20 cellular contexts compared by ENCODE assay signal in the genomic region with DNA sequence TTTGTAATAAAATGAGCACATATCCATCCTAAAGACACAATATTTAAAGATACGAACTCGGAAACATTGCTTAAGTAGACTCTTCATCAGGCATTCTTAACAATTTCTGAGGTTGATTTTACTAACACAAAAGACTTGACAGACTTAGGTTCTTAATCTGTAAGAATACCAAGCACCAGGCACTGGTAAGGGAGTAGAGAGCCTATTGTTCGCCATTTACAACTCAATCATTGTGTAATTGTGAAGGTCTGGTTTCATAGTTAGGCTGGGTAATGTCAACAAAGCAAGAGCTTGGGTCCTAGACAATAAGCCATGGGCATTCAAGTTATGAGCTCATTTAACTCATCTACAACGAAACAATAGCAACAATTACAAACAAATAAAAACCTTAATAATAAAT.
"Had no signal": no experiment of that assay in that cellular context is flagged by ENCODE, and none has a peak within 500 bp of the region (broad histone marks: within the 10 kb centered on the region; RNA-seq: fewer than 3 reads in every experiment).

No MANE protein-coding gene starts in this region.

- H3K27ac Mint-ChIP-seq: activated naive CD8-positive, alpha-beta T cell treated with anti-CD3 and anti-CD28 coated beads for 36 hours; activated T-helper 17 cell treated with anti-CD3 and anti-CD28 coated beads, Interleukin-2, amount 50 U/mL, for 72 hours; naive B cell; stimulated activated naive B cell treated with anti-CD40 and anti-IgM and Interleukin-4, amounts not matched to agents 10 μg/mL and 1 μg/mL and 100 μg/mL, for 72 hours; T-cell had no signal

- H3K4me1 ChIP-seq: heart right ventricle, left lung, upper lobe of left lung had no signal

- H3K27me3 ChIP-seq: heart right ventricle, left lung, upper lobe of left lung had no signal

- H3K4me1 Mint-ChIP-seq: activated naive CD8-positive, alpha-beta T cell treated with anti-CD3 and anti-CD28 coated beads for 36 hours; activated T-helper 17 cell treated with anti-CD3 and anti-CD28 coated beads, Interleukin-2, amount 50 U/mL, for 72 hours; naive B cell; stimulated activated naive B cell treated with anti-CD40 and anti-IgM and Interleukin-4, amounts not matched to agents 10 μg/mL and 1 μg/mL and 100 μg/mL, for 72 hours; T-cell had no signal

- H3K36me3 ChIP-seq: heart right ventricle, left lung, upper lobe of left lung, WERI-Rb-1 had no signal

- ATAC-seq: activated T-helper 17 cell treated with anti-CD3 and anti-CD28 coated beads, Interleukin-2, amount 50 U/mL, for 72 hours; heart right ventricle; left lung; SK-N-SH treated with all-trans-retinoic acid at 6 μM for 48 hours; stimulated activated naive B cell treated with anti-CD40 and anti-IgM and Interleukin-4, amounts not matched to agents 10 μg/mL and 1 μg/mL and 100 μg/mL, for 72 hours; T-cell had no signal

- H3K36me3 Mint-ChIP-seq: activated naive CD8-positive, alpha-beta T cell treated with anti-CD3 and anti-CD28 coated beads for 36 hours; naive B cell; stimulated activated naive B cell treated with anti-CD40 and anti-IgM and Interleukin-4, amounts not matched to agents 10 μg/mL and 1 μg/mL and 100 μg/mL, for 72 hours; T-cell had no signal

- DNase-seq: activated CD4-positive, alpha-beta T cell treated with anti-CD3 and anti-CD28 coated beads for 1 hour; activated naive CD8-positive, alpha-beta T cell treated with anti-CD3 and anti-CD28 coated beads for 36 hours; activated T-cell treated with anti-CD3 and anti-CD28 coated beads, Interleukin-2, amount 50 U/mL, for 1 hour; cortex of kidney; heart right ventricle; kidney; left lung; mammary epithelial cell; naive B cell; occipital lobe; posterior cingulate gyrus; retina; stimulated activated CD4-positive, alpha-beta T cell treated with anti-CD3 and anti-CD28 coated beads, Interleukin-2, amount 100 ng/mL, for 48 hours; stimulated activated CD8-positive, alpha-beta memory T cell treated with anti-CD3 and anti-CD28 coated beads, Interleukin-4, amount 100 ng/mL, for 48 hours; stimulated activated naive B cell treated with anti-CD40 and anti-IgM and Interleukin-4, amounts not matched to agents 10 μg/mL and 1 μg/mL and 100 μg/mL, for 72 hours; T-cell; upper lobe of left lung; WERI-Rb-1 had no signal

- H3K4me3 ChIP-seq: heart right ventricle, left lung, upper lobe of left lung had no signal

- H3K4me3 Mint-ChIP-seq: activated naive CD8-positive, alpha-beta T cell treated with anti-CD3 and anti-CD28 coated beads for 36 hours; activated T-helper 17 cell treated with anti-CD3 and anti-CD28 coated beads, Interleukin-2, amount 50 U/mL, for 72 hours; naive B cell; stimulated activated naive B cell treated with anti-CD40 and anti-IgM and Interleukin-4, amounts not matched to agents 10 μg/mL and 1 μg/mL and 100 μg/mL, for 72 hours; T-cell had no signal

- H3K27ac ChIP-seq: heart right ventricle, left lung, upper lobe of left lung, WERI-Rb-1 had no signal

- H3K9me3 ChIP-seq: left lung, upper lobe of left lung had no signal

- H3K27me3 Mint-ChIP-seq: activated naive CD8-positive, alpha-beta T cell treated with anti-CD3 and anti-CD28 coated beads for 36 hours; activated T-helper 17 cell treated with anti-CD3 and anti-CD28 coated beads, Interleukin-2, amount 50 U/mL, for 72 hours; naive B cell; stimulated activated naive B cell treated with anti-CD40 and anti-IgM and Interleukin-4, amounts not matched to agents 10 μg/mL and 1 μg/mL and 100 μg/mL, for 72 hours; T-cell had no signal
